In the genomic region with DNA sequence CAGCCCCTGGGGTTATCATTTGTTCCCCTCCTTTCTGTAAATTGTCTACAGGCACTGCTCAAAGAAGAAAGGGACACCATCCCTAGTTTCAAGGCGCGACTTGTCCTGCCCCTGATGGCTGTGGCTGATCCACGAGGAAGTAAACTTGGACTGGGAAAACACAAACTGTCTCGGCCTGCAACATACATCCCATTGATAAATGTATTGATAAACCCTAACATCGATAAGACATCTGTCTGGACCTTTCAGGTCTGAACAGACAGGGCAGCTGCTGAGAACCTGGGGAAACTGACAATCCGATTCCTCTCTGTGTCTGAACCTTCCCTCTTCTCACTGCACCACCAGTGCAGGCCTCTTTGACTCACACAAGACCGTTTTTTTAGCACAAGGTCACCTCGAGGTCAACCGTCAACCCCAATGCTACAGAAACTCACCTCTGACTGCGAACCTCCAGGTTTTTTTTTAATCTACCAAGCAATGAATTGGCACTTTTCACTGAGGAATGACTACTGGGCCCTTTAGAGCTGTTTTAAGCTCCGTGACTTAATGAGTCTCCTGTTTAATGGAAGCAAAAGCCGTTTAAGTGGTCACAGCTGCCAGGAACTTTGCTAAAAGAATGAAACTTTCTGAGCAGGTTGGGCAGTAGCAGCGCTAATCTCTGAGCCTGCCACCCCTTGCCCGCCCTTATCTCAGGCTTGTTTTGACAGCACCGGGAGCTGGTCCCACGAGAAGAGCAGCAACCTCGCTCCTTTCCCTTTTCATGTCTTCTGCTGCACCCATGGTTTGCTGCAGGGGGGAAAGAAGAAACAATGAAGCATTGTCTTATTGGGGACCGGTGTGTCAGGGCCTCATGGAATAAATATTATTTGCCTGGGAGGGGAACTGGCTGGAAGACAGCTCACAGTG, we compare ENCODE assay signal across 18 cellular contexts.
DNase-seq lines count a peak whose midpoint lies in the region; ATAC-seq and TF ChIP-seq lines count a peak whose summit lies in the region.
"Had no signal": no experiment of that assay in that cellular context is flagged by ENCODE, and none has a peak within 500 bp of the region (broad histone marks: within the 10 kb centered on the region; RNA-seq: fewer than 3 reads in every experiment).

No MANE protein-coding gene starts in this region.

- no peaks in the 10 kb centered on the region for H3K9me3 ChIP-seq in OCI-LY7 (ENCODE audit: low read length)
- H3K9me3 ChIP-seq: BE2C, tibial artery had no signal

- no peaks in the 10 kb centered on the region for H4K20me1 ChIP-seq in OCI-LY7 (ENCODE audit: insufficient read depth, low read length)

- no peaks in the 10 kb centered on the region for H3K9me2 ChIP-seq in OCI-LY7 (ENCODE audit: insufficient read depth, low read length)

- DNase-seq in Calu3 = peak; percentile 15
- peak; percentile 57 for DNase-seq in M059J (ENCODE audit: low read depth)
- DNase-seq in SW480 (ENCODE audit: low spot score) = peak; percentile 52
- no peak for DNase-seq in mesothelial cell of epicardium (ENCODE audit: low spot score in 2 of 2, unreplicated experiment in 2 of 2)
- DNase-seq in glomerular visceral epithelial cell (ENCODE audit: extremely low spot score) = no peak
- no peak for DNase-seq in OCI-LY7 (ENCODE audit: low spot score)
- DNase-seq in EL = no peak
- DNase-seq: activated CD4-positive, alpha-beta T cell treated with anti-CD3 and anti-CD28 coated beads, Interleukin-2, amount 50 U/mL, for 48 hours; aorta; BE2C; DMS53; effector CD8-positive, alpha-beta T cell; foreskin melanocyte; NCI-H146; Right ventricle myocardium superior; tibial artery had no signal

- H3K36me3 Mint-ChIP-seq in Calu3 (ENCODE audit: insufficient read depth, unreplicated experiment) = no peaks in the 10 kb centered on the region
- H3K36me3 Mint-ChIP-seq in mesothelial cell of epicardium = no peaks in the 10 kb centered on the region

- POLR2A ChIA-PET in OCI-LY7 (lab: Charles Lee) = no interaction called here

- TF ChIP-seq CTCF in Calu3 (IDR thresholded peaks at IDR 0.05; ENCODE audit: unreplicated experiment) = no peak
- no peak for TF ChIP-seq CTCF in mesothelial cell of epicardium (IDR thresholded peaks at IDR 0.05; ENCODE audit: unreplicated experiment)
- TF ChIP-seq CTCF in OCI-LY7 (conservative IDR thresholded peaks at IDR 0.05; ENCODE audit: low read length) = no peak

- H3K27ac ChIP-seq in OCI-LY7 (ENCODE audit: low read depth, low read length, poor library complexity, severe bottlenecking) = no peak overlapping the region
- H3K27ac ChIP-seq: tibial artery had no signal

- H3K4me2 ChIP-seq in OCI-LY7 (ENCODE audit: low read length) = no peak overlapping the region

- H3K27me3 Mint-ChIP-seq in Calu3 (ENCODE audit: unreplicated experiment) (no peaks in the 10 kb centered on the region), mesothelial cell of epicardium (ENCODE audit: low read depth) (no peaks in the 10 kb centered on the region)
- H3K27me3 Mint-ChIP-seq: activated T-helper 17 cell treated with anti-CD3 and anti-CD28 coated beads, Interleukin-2, amount 50 U/mL, for 72 hours had no signal

- no peak overlapping the region for H2AFZ ChIP-seq in OCI-LY7 (ENCODE audit: low read length)

- intact Hi-C loops in Calu3 (cut with micrococcal nuclease; ENCODE audit: unreplicated experiment) (no loop called here), OCI-LY7 (cut with micrococcal nuclease; ENCODE audit: unreplicated experiment) (no loop called here)

- H3K4me3 Mint-ChIP-seq in Calu3 (ENCODE audit: low read depth, unreplicated experiment) (peak overlapping the region; percentile 19), mesothelial cell of epicardium (peak overlapping the region; percentile 16)
- H3K4me3 Mint-ChIP-seq: activated T-helper 17 cell treated with anti-CD3 and anti-CD28 coated beads, Interleukin-2, amount 50 U/mL, for 72 hours had no signal

- no peak overlapping the region for H3K27ac Mint-ChIP-seq in Calu3 (ENCODE audit: unreplicated experiment)
- H3K27ac Mint-ChIP-seq in mesothelial cell of epicardium = peak overlapping the region; percentile 81
- H3K27ac Mint-ChIP-seq: activated T-helper 17 cell treated with anti-CD3 and anti-CD28 coated beads, Interleukin-2, amount 50 U/mL, for 72 hours had no signal

- H3K79me2 ChIP-seq in OCI-LY7 (ENCODE audit: insufficient read depth, low read depth, low read length) = no peaks in the 10 kb centered on the region

- H3K36me3 ChIP-seq in OCI-LY7 (ENCODE audit: insufficient read depth, low read length) = no peaks in the 10 kb centered on the region
- H3K36me3 ChIP-seq: BE2C, tibial artery had no signal

- no TSS peak for BruUV-seq in Calu3 (replicated peaks; lab: Mats Ljungman, UMichigan)
- no TSS peak for BruUV-seq in OCI-LY7 (replicated peaks; lab: Mats Ljungman, UMichigan)

- H3K4me1 Mint-ChIP-seq in Calu3 (ENCODE audit: low read depth, unreplicated experiment) = peaks cover 13% of the 10 kb centered on the region
- peaks cover 66% of the 10 kb centered on the region for H3K4me1 Mint-ChIP-seq in mesothelial cell of epicardium
- H3K4me1 Mint-ChIP-seq: activated T-helper 17 cell treated with anti-CD3 and anti-CD28 coated beads, Interleukin-2, amount 50 U/mL, for 72 hours had no signal

- H3K4me1 ChIP-seq in OCI-LY7 (ENCODE audit: insufficient read depth, low read length, poor library complexity, severe bottlenecking) = no peaks in the 10 kb centered on the region
- H3K4me1 ChIP-seq: BE2C, tibial artery had no signal

- H3K4me3 ChIP-seq in OCI-LY7 (ENCODE audit: low read depth, low read length, poor library complexity, severe bottlenecking) = no peak overlapping the region
- H3K4me3 ChIP-seq: tibial artery had no signal

- ATAC-seq in GM21786 (IDR thresholded peaks at IDR 0.05; ENCODE audit: unreplicated experiment) = no peak
- ATAC-seq: activated T-helper 17 cell treated with anti-CD3 and anti-CD28 coated beads, Interleukin-2, amount 50 U/mL, for 72 hours had no signal

- H3K9me3 Mint-ChIP-seq in Calu3 (ENCODE audit: low read depth, unreplicated experiment) (no peaks in the 10 kb centered on the region), mesothelial cell of epicardium (no peaks in the 10 kb centered on the region)
- H3K9me3 Mint-ChIP-seq: activated T-helper 17 cell treated with anti-CD3 and anti-CD28 coated beads, Interleukin-2, amount 50 U/mL, for 72 hours had no signal

- CTCF ChIA-PET in Calu3 (lab: Charles Lee) (interaction anchor here (0.6 to 0.7 kb wide), 4 partner anchors 45 to 1307 kb away, joined by 3 to 5 read pairs (median 4); no protein-coding TSS in a partner anchor), OCI-LY7 (lab: Charles Lee; ENCODE audit: unreplicated experiment) (interaction anchor here (0.9 kb wide), 1 partner anchor 18 kb away, joined by 3 read pairs; no protein-coding TSS in a partner anchor)

Comparison
In these comparisons a context has a peak if more than half of its experiments do, and no peak if none do; other contexts are left out.
1. DNase-seq: peak in Calu3 (single experiment), M059J (single experiment) and SW480 (single experiment); none in mesothelial cell of epicardium (0 of 2), glomerular visceral epithelial cell (single experiment), OCI-LY7 (single experiment) and EL (single experiment).